9 cellular contexts compared by ENCODE assay signal in the genomic region with DNA sequence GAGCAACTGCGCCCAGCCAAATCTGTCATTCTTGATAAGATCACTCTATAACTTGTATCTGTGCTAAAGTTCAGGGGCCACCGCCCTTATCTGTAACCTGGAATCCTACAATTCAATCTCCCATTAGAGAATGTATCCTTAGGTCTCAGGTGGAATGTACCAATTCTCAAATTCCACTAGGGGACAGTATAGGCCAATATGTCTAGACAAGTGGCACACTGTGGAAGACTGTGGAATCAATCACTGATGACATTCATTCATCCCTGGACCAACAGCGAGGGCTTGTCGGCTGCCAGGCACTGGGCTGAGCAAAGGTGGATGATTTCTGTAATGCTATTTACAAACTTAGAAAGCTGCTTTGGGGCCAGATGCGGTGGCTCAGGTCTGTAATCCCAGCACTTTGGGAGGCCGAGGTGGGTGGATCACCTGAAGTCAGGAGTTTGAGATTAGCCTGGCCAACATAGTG. TPM values are rescaled to one million over a fixed set of nuclear protein-coding genes. Genes with fewer than 3 reads are reported as not detected.
DNase-seq lines count a peak whose midpoint lies in the region; ATAC-seq, FAIRE-seq and TF ChIP-seq lines count a peak whose summit lies in the region.
"Had no signal": no experiment of that assay in that cellular context is flagged by ENCODE, and none has a peak within 500 bp of the region (broad histone marks: within the 10 kb centered on the region; RNA-seq: fewer than 3 reads in every experiment).

No MANE protein-coding gene starts in this region.

- H4K20me1 ChIP-seq in SU-DHL-6 (ENCODE audit: low read depth, low read length): no peaks in the 10 kb centered on the region

- peaks cover 8 to 14% of the 10 kb centered on the region in 2 donors for H3K36me3 Mint-ChIP-seq in stimulated activated naive B cell treated with anti-CD40 and anti-IgM and Interleukin-4, amounts not matched to agents 10 μg/mL and 1 μg/mL and 100 μg/mL, for 72 hours

- H3K9ac ChIP-seq in SU-DHL-6 (ENCODE audit: low read length): no peak overlapping the region

- no peak overlapping the region for H3K27ac Mint-ChIP-seq in stimulated activated naive B cell treated with anti-CD40 and anti-IgM and Interleukin-4, amounts not matched to agents 10 μg/mL and 1 μg/mL and 100 μg/mL, for 72 hours
- H3K27ac Mint-ChIP-seq: dendritic cell treated with granulocyte-macrophage colony-stimulating factor and Interleukin-4, amounts not matched to agents 40 ng/mL and 50 ng/mL, for 4 days had no signal

- no peaks in the 10 kb centered on the region for H3K4me1 Mint-ChIP-seq in stimulated activated naive B cell treated with anti-CD40 and anti-IgM and Interleukin-4, amounts not matched to agents 10 μg/mL and 1 μg/mL and 100 μg/mL, for 72 hours

- H3K9me2 ChIP-seq in SU-DHL-6 (replicated peaks; ENCODE audit: insufficient read depth, low read length): no peaks in the 10 kb centered on the region

- H3K4me2 ChIP-seq in SU-DHL-6 (ENCODE audit: low read depth, low read length, poor library complexity, severe bottlenecking): no peak overlapping the region

- DNase-seq in SIG-M5 treated with dmso at 0.1 percent for 504 hours (lab: John Stamatoyannopoulos, UW; ENCODE audit: unreplicated experiment) (peak; percentile 55), SIG-M5 (lab: John Stamatoyannopoulos, UW) (no peak), HL-60 (ENCODE audit: low read depth in 1 of 2, low spot score in 1 of 2) (peak in 1 of 2 experiments; percentile 36), frontal cortex (ENCODE audit: low spot score in 2 of 2) (peak; percentile 29 to 33)
- DNase-seq in stimulated activated naive B cell treated with anti-CD40 and anti-IgM and Interleukin-4, amounts not matched to agents 10 μg/mL and 1 μg/mL and 100 μg/mL, for 72 hours: no peak

- H3K79me2 ChIP-seq in SU-DHL-6 (ENCODE audit: insufficient read depth, low read length): no peaks in the 10 kb centered on the region

- H3K27me3 Mint-ChIP-seq in stimulated activated naive B cell treated with anti-CD40 and anti-IgM and Interleukin-4, amounts not matched to agents 10 μg/mL and 1 μg/mL and 100 μg/mL, for 72 hours: no peaks in the 10 kb centered on the region
- H3K27me3 Mint-ChIP-seq: dendritic cell treated with granulocyte-macrophage colony-stimulating factor and Interleukin-4, amounts not matched to agents 40 ng/mL and 50 ng/mL, for 4 days had no signal

- H3K36me3 ChIP-seq in SU-DHL-6 (ENCODE audit: low read length): no peaks in the 10 kb centered on the region

- H3K9me3 ChIP-seq in SU-DHL-6 (ENCODE audit: insufficient read depth, low read length): no peaks in the 10 kb centered on the region

- no peak overlapping the region for H2AFZ ChIP-seq in SU-DHL-6 (ENCODE audit: low read depth, low read length, severe bottlenecking)

- H3K9me3 Mint-ChIP-seq in stimulated activated naive B cell treated with anti-CD40 and anti-IgM and Interleukin-4, amounts not matched to agents 10 μg/mL and 1 μg/mL and 100 μg/mL, for 72 hours: peaks cover 0 to 2% of the 10 kb centered on the region in 2 donors
- H3K9me3 Mint-ChIP-seq: dendritic cell treated with granulocyte-macrophage colony-stimulating factor and Interleukin-4, amounts not matched to agents 40 ng/mL and 50 ng/mL, for 4 days had no signal

- no peaks in the 10 kb centered on the region for H3K27me3 ChIP-seq in HL-60 (ENCODE audit: insufficient read depth, poor library complexity, severe bottlenecking)
- no peaks in the 10 kb centered on the region for H3K27me3 ChIP-seq in SU-DHL-6 (ENCODE audit: low read length)

- no peak for FAIRE-seq in frontal cortex (lab: Jason Lieb, UNC)

- TF ChIP-seq CTCF in HL-60 (IDR thresholded peaks at IDR 0.05; ENCODE audit: insufficient read depth, low read length) (peak; percentile 80), SU-DHL-6 (IDR thresholded peaks at IDR 0.05; ENCODE audit: insufficient read depth, low read length, poor library complexity, severe bottlenecking) (peak; percentile 45)

- ATAC-seq in stimulated activated naive B cell treated with anti-CD40 and anti-IgM and Interleukin-4, amounts not matched to agents 10 μg/mL and 1 μg/mL and 100 μg/mL, for 72 hours (replicated peaks): peak; percentile 69 to 76
- ATAC-seq in GM21528 (IDR thresholded peaks at IDR 0.05; ENCODE audit: low FRiP score, unreplicated experiment): no peak
- ATAC-seq in HG03460 (IDR thresholded peaks at IDR 0.05; ENCODE audit: unreplicated experiment): no peak

- no peak overlapping the region for H3K4me3 Mint-ChIP-seq in stimulated activated naive B cell treated with anti-CD40 and anti-IgM and Interleukin-4, amounts not matched to agents 10 μg/mL and 1 μg/mL and 100 μg/mL, for 72 hours
- H3K4me3 Mint-ChIP-seq: dendritic cell treated with granulocyte-macrophage colony-stimulating factor and Interleukin-4, amounts not matched to agents 40 ng/mL and 50 ng/mL, for 4 days had no signal

- no peak overlapping the region for H3K4me3 ChIP-seq in HL-60 (replicated peaks; ENCODE audit: insufficient read depth, low read length)
- no peak overlapping the region for H3K4me3 ChIP-seq in SU-DHL-6 (ENCODE audit: insufficient read depth, low read length, poor library complexity, severe bottlenecking)

- H3K27ac ChIP-seq in HL-60 (replicated peaks) (no peak overlapping the region), SU-DHL-6 (ENCODE audit: low read depth, low read length) (no peak overlapping the region)

- H3F3A ChIP-seq in SU-DHL-6 (ENCODE audit: insufficient read depth): no peaks in the 10 kb centered on the region; the same call in 1 of the 2 replicates

RNA-seq across cellular contexts. Expression of a gene that starts 28.7 kb away (rescaled TPM):
- 59.5 TPM for total RNA-seq in frontal cortex

RNA-seq across cellular contexts. Expression of a gene that starts 50.2 kb away (rescaled TPM):
- 39.9 TPM for total RNA-seq in frontal cortex

Comparison
In these comparisons a context has a peak if more than half of its experiments do, and no peak if none do; other contexts are left out.
1. DNase-seq: peak in SIG-M5 treated with dmso at 0.1 percent for 504 hours (single experiment) and frontal cortex (2 of 2); none in SIG-M5 (single experiment) and stimulated activated naive B cell treated with anti-CD40 and anti-IgM and Interleukin-4, amounts not matched to agents 10 μg/mL and 1 μg/mL and 100 μg/mL, for 72 hours (single experiment).
2. ATAC-seq: peak in stimulated activated naive B cell treated with anti-CD40 and anti-IgM and Interleukin-4, amounts not matched to agents 10 μg/mL and 1 μg/mL and 100 μg/mL, for 72 hours (2 of 2); none in GM21528 (single experiment) and HG03460 (single experiment).